Comparison of ENCODE assay signal across 1 cellular context in the genomic region with DNA sequence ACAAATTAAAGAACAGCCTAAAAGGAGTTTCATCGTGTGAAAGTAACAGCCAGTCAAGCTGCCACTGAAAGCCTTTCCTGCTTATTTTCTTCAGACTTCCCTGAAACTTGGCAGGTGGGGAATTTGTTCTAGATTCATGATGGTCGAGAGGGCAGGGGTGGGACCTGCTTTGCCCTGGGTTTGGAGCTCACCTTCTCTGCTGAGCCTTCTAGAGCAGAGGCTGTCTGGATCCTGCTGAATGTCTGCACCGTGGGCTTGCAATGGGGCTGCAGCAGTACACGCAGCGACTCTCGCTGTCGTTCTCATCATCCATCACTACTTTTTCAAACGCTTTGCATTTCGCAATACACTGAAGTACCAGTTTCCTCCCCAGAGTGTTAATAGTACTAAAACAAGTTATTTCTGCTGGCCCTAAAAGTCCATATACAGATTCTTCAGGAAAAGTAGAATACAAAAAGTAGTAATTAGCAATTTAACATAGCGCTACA.
TF ChIP-seq lines count a peak whose summit lies in the region.

No MANE protein-coding gene starts in this region.

TF ChIP-seq in HEK293, 187 proteins besides CTCF, POLR2A, EP300 and RAD21 (continued from another document):
- TF ChIP-seq PRDM6 (tag by site-specific recombination; IDR thresholded peaks at IDR 0.05) (peak; percentile 77; the same call in 1 of the 2 replicates), ZNF214 (tag by site-specific recombination; IDR thresholded peaks at IDR 0.05; ENCODE audit: borderline replicate concordance) (no peak), ZNF335 (tag by site-specific recombination; conservative IDR thresholded peaks at IDR 0.05) (no peak), ZSCAN5A (tag by site-specific recombination; IDR thresholded peaks at IDR 0.05) (no peak)
- TF ChIP-seq, protein P1, sequence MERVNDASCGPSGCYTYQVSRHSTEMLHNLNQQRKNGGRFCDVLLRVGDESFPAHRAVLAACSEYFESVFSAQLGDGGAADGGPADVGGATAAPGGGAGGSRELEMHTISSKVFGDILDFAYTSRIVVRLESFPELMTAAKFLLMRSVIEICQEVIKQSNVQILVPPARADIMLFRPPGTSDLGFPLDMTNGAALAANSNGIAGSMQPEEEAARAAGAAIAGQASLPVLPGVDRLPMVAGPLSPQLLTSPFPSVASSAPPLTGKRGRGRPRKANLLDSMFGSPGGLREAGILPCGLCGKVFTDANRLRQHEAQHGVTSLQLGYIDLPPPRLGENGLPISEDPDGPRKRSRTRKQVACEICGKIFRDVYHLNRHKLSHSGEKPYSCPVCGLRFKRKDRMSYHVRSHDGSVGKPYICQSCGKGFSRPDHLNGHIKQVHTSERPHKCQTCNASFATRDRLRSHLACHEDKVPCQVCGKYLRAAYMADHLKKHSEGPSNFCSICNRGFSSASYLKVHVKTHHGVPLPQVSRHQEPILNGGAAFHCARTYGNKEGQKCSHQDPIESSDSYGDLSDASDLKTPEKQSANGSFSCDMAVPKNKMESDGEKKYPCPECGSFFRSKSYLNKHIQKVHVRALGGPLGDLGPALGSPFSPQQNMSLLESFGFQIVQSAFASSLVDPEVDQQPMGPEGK (tag by site-specific recombination; IDR thresholded peaks at IDR 0.05), result 0 out of 2 replicates have a peak, but pooled peaks have one; percentile 18
